Comparison of ENCODE assay signal across 27 cellular contexts in genomic region chr3:76242886-76243753, GRCh38.
"Had no signal": no experiment of that assay in that cellular context is flagged by ENCODE, and none has a peak within 500 bp of the region (broad histone marks: within the 10 kb centered on the region; RNA-seq: fewer than 3 reads in every experiment).

No MANE protein-coding gene starts in this region.

- H3K4me1 Mint-ChIP-seq: activated B cell treated with CpG ODN at 0.5 μM for 24 hours; activated CD8-positive, alpha-beta memory T cell treated with anti-CD3 and anti-CD28 coated beads, Interleukin-2, amount 10 ng/mL, durations not matched to agents 7 days and 5 days; activated naive CD4-positive, alpha-beta T cell treated with anti-CD3 and anti-CD28 coated beads, Interleukin-2, amount 50 U/mL, for 24 hours; activated naive CD8-positive, alpha-beta T cell treated with anti-CD3 and anti-CD28 coated beads, Interleukin-2, amount 50 U/mL, for 24 hours; nephron had no signal

- H3K4me1 ChIP-seq: breast epithelium, esophagus squamous epithelium, left lung, testis, transverse colon had no signal

- DNase-seq: activated B cell treated with CpG ODN at 0.5 μM for 24 hours; activated CD8-positive, alpha-beta memory T cell treated with anti-CD3 and anti-CD28 coated beads, Interleukin-2, amount 10 ng/mL, durations not matched to agents 7 days and 5 days; activated CD8-positive, alpha-beta T cell treated with anti-CD3 and anti-CD28 coated beads, Interleukin-2, amount 10 ng/mL, durations not matched to agents 7 days and 5 days; activated naive CD8-positive, alpha-beta T cell treated with anti-CD3 and anti-CD28 coated beads, Interleukin-2, amount 50 U/mL, for 24 hours; activated T-cell treated with anti-CD3 and anti-CD28 coated beads, Interleukin-2, amount 50 U/mL, for 48 hours; amygdala; central memory CD4-positive, alpha-beta T cell; esophagus squamous epithelium; foreskin melanocyte; ovary; stimulated activated CD4-positive, alpha-beta T cell treated with anti-CD3 and anti-CD28 coated beads, Interleukin-12 subunit alpha, Interleukin-12 subunit beta, amount 100 ng/mL, for 4 hours; stimulated activated CD4-positive, alpha-beta T cell treated with anti-CD3 and anti-CD28 coated beads, Interleukin-4, amount 100 ng/mL, for 1 hour; stimulated activated naive CD8-positive, alpha-beta T cell treated with anti-CD3 and anti-CD28 coated beads, Interleukin-15, Interleukin-2, amounts not matched to agents 100 U/mL and 50 U/mL, for 24 hours; testis; transverse colon had no signal

- H3K9me3 ChIP-seq: breast epithelium, esophagus squamous epithelium, left lung, ovary, testis, transverse colon had no signal

- H3K36me3 Mint-ChIP-seq: activated CD8-positive, alpha-beta memory T cell treated with anti-CD3 and anti-CD28 coated beads, Interleukin-2, amount 10 ng/mL, durations not matched to agents 7 days and 5 days; activated naive CD4-positive, alpha-beta T cell treated with anti-CD3 and anti-CD28 coated beads, Interleukin-2, amount 50 U/mL, for 24 hours had no signal

- H3K27me3 ChIP-seq: breast epithelium, esophagus squamous epithelium, left lung, ovary, testis, transverse colon had no signal

- H3K27ac Mint-ChIP-seq: activated B cell treated with CpG ODN at 0.5 μM for 24 hours; activated CD8-positive, alpha-beta memory T cell treated with anti-CD3 and anti-CD28 coated beads, Interleukin-2, amount 10 ng/mL, durations not matched to agents 7 days and 5 days; activated CD8-positive, alpha-beta T cell treated with anti-CD3 and anti-CD28 coated beads, Interleukin-2, amount 10 ng/mL, durations not matched to agents 7 days and 5 days; activated naive CD4-positive, alpha-beta T cell treated with anti-CD3 and anti-CD28 coated beads, Interleukin-2, amount 50 U/mL, for 24 hours; activated naive CD8-positive, alpha-beta T cell treated with anti-CD3 and anti-CD28 coated beads, Interleukin-2, amount 50 U/mL, for 24 hours; activated T-helper 2 cell treated with anti-CD3 and anti-CD28 coated beads, Interferon-gamma antibody, Interleukin-2, Interleukin-4, amounts not matched to agents 10 μg/mL and 5 μg/mL and 100 μg/mL, durations not matched to agents 14 hours and 24 hours and 36 hours; dendritic cell treated with granulocyte-macrophage colony-stimulating factor and Interleukin-4, amounts not matched to agents 40 ng/mL and 50 ng/mL, for 4 days; nephron; progenitor cell of endocrine pancreas had no signal

- H3K36me3 ChIP-seq: breast epithelium, esophagus squamous epithelium, left lung, ovary, transverse colon had no signal

- H3K4me3 Mint-ChIP-seq: activated B cell treated with CpG ODN at 0.5 μM for 24 hours; activated CD8-positive, alpha-beta memory T cell treated with anti-CD3 and anti-CD28 coated beads, Interleukin-2, amount 10 ng/mL, durations not matched to agents 7 days and 5 days; activated CD8-positive, alpha-beta T cell treated with anti-CD3 and anti-CD28 coated beads, Interleukin-2, amount 10 ng/mL, durations not matched to agents 7 days and 5 days; activated naive CD4-positive, alpha-beta T cell treated with anti-CD3 and anti-CD28 coated beads, Interleukin-2, amount 50 U/mL, for 24 hours; activated naive CD8-positive, alpha-beta T cell treated with anti-CD3 and anti-CD28 coated beads, Interleukin-2, amount 50 U/mL, for 24 hours; dendritic cell treated with granulocyte-macrophage colony-stimulating factor and Interleukin-4, amounts not matched to agents 40 ng/mL and 50 ng/mL, for 4 days; nephron had no signal

- H3K27ac ChIP-seq: breast epithelium, epithelial cell of prostate, esophagus squamous epithelium, left lung, ovary, skin epidermis, testis, transverse colon had no signal

- H3K27me3 Mint-ChIP-seq: activated B cell treated with CpG ODN at 0.5 μM for 24 hours; activated CD8-positive, alpha-beta memory T cell treated with anti-CD3 and anti-CD28 coated beads, Interleukin-2, amount 10 ng/mL, durations not matched to agents 7 days and 5 days; activated naive CD4-positive, alpha-beta T cell treated with anti-CD3 and anti-CD28 coated beads, Interleukin-2, amount 50 U/mL, for 24 hours; activated naive CD8-positive, alpha-beta T cell treated with anti-CD3 and anti-CD28 coated beads, Interleukin-2, amount 50 U/mL, for 24 hours; dendritic cell treated with granulocyte-macrophage colony-stimulating factor and Interleukin-4, amounts not matched to agents 40 ng/mL and 50 ng/mL, for 4 days; progenitor cell of endocrine pancreas had no signal

- ATAC-seq: activated CD8-positive, alpha-beta memory T cell treated with anti-CD3 and anti-CD28 coated beads, Interleukin-2, amount 10 ng/mL, durations not matched to agents 7 days and 5 days; activated CD8-positive, alpha-beta T cell treated with anti-CD3 and anti-CD28 coated beads, Interleukin-2, amount 10 ng/mL, durations not matched to agents 7 days and 5 days; activated naive CD8-positive, alpha-beta T cell treated with anti-CD3 and anti-CD28 coated beads, Interleukin-2, amount 50 U/mL, for 24 hours; left lung; mucosa of descending colon; sciatic nerve; stimulated activated naive CD8-positive, alpha-beta T cell treated with anti-CD3 and anti-CD28 coated beads, Interleukin-15, Interleukin-2, amounts not matched to agents 100 U/mL and 50 U/mL, for 24 hours had no signal

- H3K4me3 ChIP-seq: breast epithelium, esophagus squamous epithelium, left lung, lung, mucosa of descending colon, ovary, skin epidermis, testis, transverse colon had no signal
